Comparison of ENCODE assay signal across 1 cellular context in the genomic region with DNA sequence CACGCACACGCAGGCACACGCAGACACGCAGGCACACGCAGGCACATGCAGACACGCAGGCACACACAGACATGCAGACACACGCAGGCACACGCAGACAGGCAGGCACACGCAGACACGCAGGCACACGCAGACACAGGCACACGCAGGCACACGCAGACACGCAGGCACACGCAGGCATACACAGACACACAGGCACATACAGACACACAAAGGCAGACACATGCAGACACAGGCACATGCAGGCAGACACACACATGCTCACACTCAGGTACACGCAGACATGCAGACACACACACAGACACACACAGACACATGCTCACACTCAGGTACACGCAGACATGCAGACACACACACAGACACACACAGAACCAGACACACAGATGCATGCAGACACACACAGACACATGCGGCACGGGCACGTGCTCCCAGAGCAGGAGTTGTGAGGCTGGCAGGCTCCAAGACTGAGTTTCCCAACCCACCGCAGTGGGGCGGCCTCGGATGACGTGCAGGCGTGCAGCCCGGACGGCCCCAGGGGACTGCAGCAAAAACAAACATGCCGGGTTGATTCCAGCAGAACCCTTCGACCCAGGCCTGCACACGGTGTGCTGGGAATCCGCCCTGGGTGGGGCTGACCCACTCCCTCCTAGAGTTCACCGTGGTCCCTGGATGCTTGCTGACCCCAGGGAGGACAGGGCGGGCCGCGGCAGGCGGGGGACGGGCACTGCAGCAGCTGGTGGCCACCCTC.
A peak's percentile ranks its signal among the peaks of the same experiment; 100 is the strongest.
TF ChIP-seq lines count a peak whose summit lies in the region.

No MANE protein-coding gene starts in this region.

TF ChIP-seq in HepG2, 621 proteins besides CTCF, POLR2A, EP300 and RAD21 (continued from another document and continues in another):
- TF ChIP-seq, protein P1, sequence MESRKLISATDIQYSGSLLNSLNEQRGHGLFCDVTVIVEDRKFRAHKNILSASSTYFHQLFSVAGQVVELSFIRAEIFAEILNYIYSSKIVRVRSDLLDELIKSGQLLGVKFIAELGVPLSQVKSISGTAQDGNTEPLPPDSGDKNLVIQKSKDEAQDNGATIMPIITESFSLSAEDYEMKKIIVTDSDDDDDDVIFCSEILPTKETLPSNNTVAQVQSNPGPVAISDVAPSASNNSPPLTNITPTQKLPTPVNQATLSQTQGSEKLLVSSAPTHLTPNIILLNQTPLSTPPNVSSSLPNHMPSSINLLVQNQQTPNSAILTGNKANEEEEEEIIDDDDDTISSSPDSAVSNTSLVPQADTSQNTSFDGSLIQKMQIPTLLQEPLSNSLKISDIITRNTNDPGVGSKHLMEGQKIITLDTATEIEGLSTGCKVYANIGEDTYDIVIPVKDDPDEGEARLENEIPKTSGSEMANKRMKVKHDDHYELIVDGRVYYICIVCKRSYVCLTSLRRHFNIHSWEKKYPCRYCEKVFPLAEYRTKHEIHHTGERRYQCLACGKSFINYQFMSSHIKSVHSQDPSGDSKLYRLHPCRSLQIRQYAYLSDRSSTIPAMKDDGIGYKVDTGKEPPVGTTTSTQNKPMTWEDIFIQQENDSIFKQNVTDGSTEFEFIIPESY (CRISPR knock-in tag; IDR thresholded peaks at IDR 0.05) = peak; percentile 48; the same call in 1 of the 2 replicates
- TF ChIP-seq ATM (IDR thresholded peaks at IDR 0.05; ENCODE audit: borderline replicate concordance) = no peak; the same call in 1 of the 2 replicates
- peak; percentile 74 for TF ChIP-seq KDM2A (CRISPR knock-in tag; IDR thresholded peaks at IDR 0.05; ENCODE audit: borderline replicate concordance, low read depth)
- no peak for TF ChIP-seq ZNF746 (CRISPR knock-in tag; IDR thresholded peaks at IDR 0.05)
- peak; percentile 77 for TF ChIP-seq ZFX (CRISPR knock-in tag; IDR thresholded peaks at IDR 0.05; ENCODE audit: low read depth)
- no peak for TF ChIP-seq MIER2 (CRISPR knock-in tag; IDR thresholded peaks at IDR 0.05)
- TF ChIP-seq ZNF205 (CRISPR knock-in tag; IDR thresholded peaks at IDR 0.05) = no peak
- TF ChIP-seq BRD4 (CRISPR knock-in tag; IDR thresholded peaks at IDR 0.05) = 0 out of 2 replicates have a peak, but pooled peaks have one; percentile 29
- 0 out of 2 replicates have a peak, but pooled peaks have one; percentile 24 for TF ChIP-seq ZNF24 (IDR thresholded peaks at IDR 0.05)
- 0 out of 2 replicates have a peak, but pooled peaks have one; percentile 25 for TF ChIP-seq ZNF263 (CRISPR knock-in tag; IDR thresholded peaks at IDR 0.05)
- peak; percentile 86; the same call in 1 of the 2 replicates for TF ChIP-seq SMAD9 (CRISPR knock-in tag; IDR thresholded peaks at IDR 0.05)
- no peak for TF ChIP-seq U2AF1 (optimal IDR thresholded peaks at IDR 0.05; ENCODE audit: low read depth, low read length)
- TF ChIP-seq, protein P2, sequence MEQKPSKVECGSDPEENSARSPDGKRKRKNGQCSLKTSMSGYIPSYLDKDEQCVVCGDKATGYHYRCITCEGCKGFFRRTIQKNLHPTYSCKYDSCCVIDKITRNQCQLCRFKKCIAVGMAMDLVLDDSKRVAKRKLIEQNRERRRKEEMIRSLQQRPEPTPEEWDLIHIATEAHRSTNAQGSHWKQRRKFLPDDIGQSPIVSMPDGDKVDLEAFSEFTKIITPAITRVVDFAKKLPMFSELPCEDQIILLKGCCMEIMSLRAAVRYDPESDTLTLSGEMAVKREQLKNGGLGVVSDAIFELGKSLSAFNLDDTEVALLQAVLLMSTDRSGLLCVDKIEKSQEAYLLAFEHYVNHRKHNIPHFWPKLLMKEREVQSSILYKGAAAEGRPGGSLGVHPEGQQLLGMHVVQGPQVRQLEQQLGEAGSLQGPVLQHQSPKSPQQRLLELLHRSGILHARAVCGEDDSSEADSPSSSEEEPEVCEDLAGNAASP (CRISPR knock-in tag; IDR thresholded peaks at IDR 0.05; ENCODE audit: borderline replicate concordance) = peak; percentile 72; the same call in 1 of the 2 replicates
- no peak for TF ChIP-seq ZNF703 (CRISPR knock-in tag; IDR thresholded peaks at IDR 0.05; ENCODE audit: borderline replicate concordance)
- TF ChIP-seq, protein P3, sequence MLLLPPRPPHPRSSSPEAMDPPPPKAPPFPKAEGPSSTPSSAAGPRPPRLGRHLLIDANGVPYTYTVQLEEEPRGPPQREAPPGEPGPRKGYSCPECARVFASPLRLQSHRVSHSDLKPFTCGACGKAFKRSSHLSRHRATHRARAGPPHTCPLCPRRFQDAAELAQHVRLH (CRISPR knock-in tag; IDR thresholded peaks at IDR 0.05; ENCODE audit: borderline replicate concordance, low read depth) = no peak
- peak; percentile 81; the same call in 1 of the 2 replicates for TF ChIP-seq ZNF761 (CRISPR knock-in tag; conservative IDR thresholded peaks at IDR 0.05)
- TF ChIP-seq ZFP41 (CRISPR knock-in tag; IDR thresholded peaks at IDR 0.05; ENCODE audit: borderline replicate concordance) = no peak
- no peak; the same call in 1 of the 2 replicates for TF ChIP-seq ZNF547 (CRISPR knock-in tag; IDR thresholded peaks at IDR 0.05)
- no peak for TF ChIP-seq SRSF4 (IDR thresholded peaks at IDR 0.05; ENCODE audit: low read depth, low read length, poor library complexity, severe bottlenecking)
- no peak for TF ChIP-seq SNAI1 (CRISPR knock-in tag; IDR thresholded peaks at IDR 0.05; ENCODE audit: borderline replicate concordance)
- peak; percentile 64; the same call in 1 of the 2 replicates for TF ChIP-seq ZNF552 (CRISPR knock-in tag; IDR thresholded peaks at IDR 0.05; ENCODE audit: borderline replicate concordance)
- no peak for TF ChIP-seq ZFP36 (IDR thresholded peaks at IDR 0.05; ENCODE audit: borderline replicate concordance, low read depth, low read length, partially characterized antibody)
- peak; percentile 72 for TF ChIP-seq FOXA3 (CRISPR knock-in tag; IDR thresholded peaks at IDR 0.05)
- TF ChIP-seq ZNF598 (CRISPR knock-in tag; IDR thresholded peaks at IDR 0.05; ENCODE audit: borderline replicate concordance) = peak; percentile 95; the same call in 1 of the 2 replicates
- TF ChIP-seq, protein P4, sequence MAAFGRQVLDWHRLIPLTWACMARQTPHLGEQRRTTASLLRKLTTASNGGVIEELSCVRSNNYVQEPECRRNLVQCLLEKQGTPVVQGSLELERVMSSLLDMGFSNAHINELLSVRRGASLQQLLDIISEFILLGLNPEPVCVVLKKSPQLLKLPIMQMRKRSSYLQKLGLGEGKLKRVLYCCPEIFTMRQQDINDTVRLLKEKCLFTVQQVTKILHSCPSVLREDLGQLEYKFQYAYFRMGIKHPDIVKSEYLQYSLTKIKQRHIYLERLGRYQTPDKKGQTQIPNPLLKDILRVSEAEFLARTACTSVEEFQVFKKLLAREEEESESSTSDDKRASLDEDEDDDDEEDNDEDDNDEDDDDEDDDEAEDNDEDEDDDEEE (CRISPR knock-in tag; IDR thresholded peaks at IDR 0.05) = no peak
- no peak for TF ChIP-seq ZFYVE20 (CRISPR knock-in tag; IDR thresholded peaks at IDR 0.05; ENCODE audit: borderline replicate concordance, low read depth)
- TF ChIP-seq MIER3 (CRISPR knock-in tag; IDR thresholded peaks at IDR 0.05; ENCODE audit: borderline replicate concordance) = peak; percentile 67; the same call in 1 of the 2 replicates
- TF ChIP-seq KLF15 (CRISPR knock-in tag; IDR thresholded peaks at IDR 0.05; ENCODE audit: borderline replicate concordance) = no peak
- TF ChIP-seq, protein P5, sequence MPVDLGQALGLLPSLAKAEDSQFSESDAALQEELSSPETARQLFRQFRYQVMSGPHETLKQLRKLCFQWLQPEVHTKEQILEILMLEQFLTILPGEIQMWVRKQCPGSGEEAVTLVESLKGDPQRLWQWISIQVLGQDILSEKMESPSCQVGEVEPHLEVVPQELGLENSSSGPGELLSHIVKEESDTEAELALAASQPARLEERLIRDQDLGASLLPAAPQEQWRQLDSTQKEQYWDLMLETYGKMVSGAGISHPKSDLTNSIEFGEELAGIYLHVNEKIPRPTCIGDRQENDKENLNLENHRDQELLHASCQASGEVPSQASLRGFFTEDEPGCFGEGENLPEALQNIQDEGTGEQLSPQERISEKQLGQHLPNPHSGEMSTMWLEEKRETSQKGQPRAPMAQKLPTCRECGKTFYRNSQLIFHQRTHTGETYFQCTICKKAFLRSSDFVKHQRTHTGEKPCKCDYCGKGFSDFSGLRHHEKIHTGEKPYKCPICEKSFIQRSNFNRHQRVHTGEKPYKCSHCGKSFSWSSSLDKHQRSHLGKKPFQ (CRISPR knock-in tag; IDR thresholded peaks at IDR 0.05; ENCODE audit: insufficient replicate concordance) = no peak
- TF ChIP-seq ZNF790 (CRISPR knock-in tag; IDR thresholded peaks at IDR 0.05; ENCODE audit: borderline replicate concordance) = no peak
- TF ChIP-seq ZFP36L1 (CRISPR knock-in tag; IDR thresholded peaks at IDR 0.05) = peak; percentile 56; the same call in 1 of the 2 replicates
- TF ChIP-seq, protein P6, sequence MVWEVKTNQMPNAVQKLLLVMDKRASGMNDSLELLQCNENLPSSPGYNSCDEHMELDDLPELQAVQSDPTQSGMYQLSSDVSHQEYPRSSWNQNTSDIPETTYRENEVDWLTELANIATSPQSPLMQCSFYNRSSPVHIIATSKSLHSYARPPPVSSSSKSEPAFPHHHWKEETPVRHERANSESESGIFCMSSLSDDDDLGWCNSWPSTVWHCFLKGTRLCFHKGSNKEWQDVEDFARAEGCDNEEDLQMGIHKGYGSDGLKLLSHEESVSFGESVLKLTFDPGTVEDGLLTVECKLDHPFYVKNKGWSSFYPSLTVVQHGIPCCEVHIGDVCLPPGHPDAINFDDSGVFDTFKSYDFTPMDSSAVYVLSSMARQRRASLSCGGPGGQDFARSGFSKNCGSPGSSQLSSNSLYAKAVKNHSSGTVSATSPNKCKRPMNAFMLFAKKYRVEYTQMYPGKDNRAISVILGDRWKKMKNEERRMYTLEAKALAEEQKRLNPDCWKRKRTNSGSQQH (CRISPR knock-in tag; IDR thresholded peaks at IDR 0.05; ENCODE audit: low read depth) = no peak; the same call in 1 of the 2 replicates
- 0 out of 2 replicates have a peak, but pooled peaks have one; percentile 30 for TF ChIP-seq ZNF792 (CRISPR knock-in tag; IDR thresholded peaks at IDR 0.05)
- TF ChIP-seq ZNF12 (CRISPR knock-in tag; IDR thresholded peaks at IDR 0.05) = peak; percentile 75
- peak; percentile 79 for TF ChIP-seq ZZZ3 (CRISPR knock-in tag; IDR thresholded peaks at IDR 0.05; ENCODE audit: borderline replicate concordance)
- TF ChIP-seq ZFP82 (CRISPR knock-in tag; IDR thresholded peaks at IDR 0.05; ENCODE audit: borderline replicate concordance) = no peak
- TF ChIP-seq FOXM1 (CRISPR knock-in tag; IDR thresholded peaks at IDR 0.05) = no peak
- TF ChIP-seq ZMAT3 (CRISPR knock-in tag; conservative IDR thresholded peaks at IDR 0.05) = peak; percentile 69
- peak; percentile 45; the same call in 1 of the 2 replicates for TF ChIP-seq ZFP90 (CRISPR knock-in tag; IDR thresholded peaks at IDR 0.05; ENCODE audit: borderline replicate concordance)
- TF ChIP-seq, protein P7, sequence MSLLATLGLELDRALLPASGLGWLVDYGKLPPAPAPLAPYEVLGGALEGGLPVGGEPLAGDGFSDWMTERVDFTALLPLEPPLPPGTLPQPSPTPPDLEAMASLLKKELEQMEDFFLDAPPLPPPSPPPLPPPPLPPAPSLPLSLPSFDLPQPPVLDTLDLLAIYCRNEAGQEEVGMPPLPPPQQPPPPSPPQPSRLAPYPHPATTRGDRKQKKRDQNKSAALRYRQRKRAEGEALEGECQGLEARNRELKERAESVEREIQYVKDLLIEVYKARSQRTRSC (CRISPR knock-in tag; IDR thresholded peaks at IDR 0.05; ENCODE audit: low read depth) = peak; percentile 90; the same call in 1 of the 2 replicates
- no peak for TF ChIP-seq ZNF3 (CRISPR knock-in tag; IDR thresholded peaks at IDR 0.05)
- TF ChIP-seq KAT8 (CRISPR knock-in tag; IDR thresholded peaks at IDR 0.05) = peak; percentile 55; the same call in 1 of the 2 replicates
- no peak for TF ChIP-seq ZFAT (CRISPR knock-in tag; conservative IDR thresholded peaks at IDR 0.05)
- TF ChIP-seq ZNF253 (CRISPR knock-in tag; IDR thresholded peaks at IDR 0.05; ENCODE audit: borderline replicate concordance) = peak; percentile 73; the same call in 1 of the 2 replicates
- no peak for TF ChIP-seq TAF15 (IDR thresholded peaks at IDR 0.05; ENCODE audit: low read depth, low read length, poor library complexity, severe bottlenecking)
- peak; percentile 81; the same call in 1 of the 2 replicates for TF ChIP-seq PITX1 (CRISPR knock-in tag; IDR thresholded peaks at IDR 0.05)
- TF ChIP-seq NR2F6 (IDR thresholded peaks at IDR 0.05) = no peak
- TF ChIP-seq NR2F6 (CRISPR knock-in tag; IDR thresholded peaks at IDR 0.05) = peak; percentile 47
- TF ChIP-seq FIP1L1 (IDR thresholded peaks at IDR 0.05; ENCODE audit: borderline replicate concordance, insufficient read depth, low read depth, low read length) = no peak
- TF ChIP-seq HHEX (CRISPR knock-in tag; IDR thresholded peaks at IDR 0.05) = no peak
- TF ChIP-seq NR1H2 (CRISPR knock-in tag; IDR thresholded peaks at IDR 0.05; ENCODE audit: borderline replicate concordance, low read depth) = no peak
- TF ChIP-seq REL (CRISPR knock-in tag; conservative IDR thresholded peaks at IDR 0.05) = peak; percentile 7; the same call in 1 of the 2 replicates
